ENCODE assay signal across 12 cellular contexts in the genomic region with DNA sequence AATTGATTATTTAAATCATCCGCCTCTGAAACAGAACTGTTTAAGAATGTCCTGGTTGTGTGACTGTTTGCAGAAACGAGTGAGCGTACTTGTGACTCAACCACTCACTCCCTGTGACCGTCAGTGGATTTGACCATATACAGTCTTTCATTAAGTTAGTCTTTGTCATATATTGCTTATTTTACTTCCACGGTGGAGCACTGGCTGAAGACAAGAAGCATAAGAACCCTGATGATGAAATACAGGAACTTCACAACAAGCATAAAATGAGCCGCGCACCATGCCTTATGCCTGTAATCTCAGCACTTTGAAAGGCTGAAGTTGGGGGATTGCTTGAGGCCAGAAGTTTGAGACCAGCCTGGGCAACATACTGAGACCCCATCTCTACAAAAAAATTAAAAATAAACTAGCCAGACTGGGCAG.
DNase-seq lines count a peak whose midpoint lies in the region; ATAC-seq and TF ChIP-seq lines count a peak whose summit lies in the region.
"Had no signal": no experiment of that assay in that cellular context is flagged by ENCODE, and none has a peak within 500 bp of the region (broad histone marks: within the 10 kb centered on the region; RNA-seq: fewer than 3 reads in every experiment).

No MANE protein-coding gene starts in this region.

- H3K27ac ChIP-seq in HL-60 (replicated peaks), result peak overlapping the region; percentile 57
- H3K27ac ChIP-seq in lower lobe of right lung, result no peak overlapping the region
- H3K27ac ChIP-seq: WERI-Rb-1 had no signal

- H3K4me1 ChIP-seq in adipocyte (ENCODE audit: control insufficient read depth, insufficient read depth, low read length) (peaks cover 27% of the 10 kb centered on the region), lower lobe of right lung (peaks cover 16% of the 10 kb centered on the region)

- H3K4me3 ChIP-seq in AG10803 (ENCODE audit: low read length) (no peak overlapping the region), HL-60 (replicated peaks; ENCODE audit: insufficient read depth, low read length) (no peak overlapping the region), adipocyte (ENCODE audit: low read length) (no peak overlapping the region), lower lobe of right lung (no peak overlapping the region)

- no peaks in the 10 kb centered on the region for H3K27me3 ChIP-seq in HL-60 (ENCODE audit: insufficient read depth, poor library complexity, severe bottlenecking)
- H3K27me3 ChIP-seq in adipocyte (replicated peaks; ENCODE audit: control insufficient read depth, insufficient read depth, low read length), result no peaks in the 10 kb centered on the region
- H3K27me3 ChIP-seq in lower lobe of right lung (ENCODE audit: low read depth), result no peaks in the 10 kb centered on the region

- TF ChIP-seq CTCF in AG10803 (conservative IDR thresholded peaks at IDR 0.05; ENCODE audit: low read length), result no peak
- TF ChIP-seq CTCF in HL-60 (IDR thresholded peaks at IDR 0.05; ENCODE audit: insufficient read depth, low read length), result no peak
- no peak for TF ChIP-seq CTCF in lower lobe of right lung (IDR thresholded peaks at IDR 0.05)

- DNase-seq in AG10803 (ENCODE audit: low read depth) (peak; percentile 29), HL-60 (ENCODE audit: low read depth in 1 of 2, low spot score in 1 of 2) (peak; percentile 71 to 78), adipocyte (ENCODE audit: low read depth) (peak; percentile 66), lower lobe of right lung (no peak), left ventricle myocardium superior (no peak), cerebellum (ENCODE audit: low spot score) (no peak), HT-29 (ENCODE audit: low spot score) (no peak)
- DNase-seq: left colon, NCI-H774, retina, WERI-Rb-1 had no signal

- H3K9me3 ChIP-seq in adipocyte (ENCODE audit: control insufficient read depth, low read length), result no peaks in the 10 kb centered on the region
- H3K9me3 ChIP-seq in lower lobe of right lung, result no peaks in the 10 kb centered on the region

- intact Hi-C loops in lower lobe of right lung (cut with DNase I) (no loop called here), left ventricle myocardium superior (cut with micrococcal nuclease) (no loop called here)

- ATAC-seq in lower lobe of right lung (peak; percentile 59 to 65), HG03457 (IDR thresholded peaks at IDR 0.05; ENCODE audit: unreplicated experiment) (no peak), left ventricle myocardium superior (no peak)
- ATAC-seq: left colon had no signal

- H3K9ac ChIP-seq in adipocyte (ENCODE audit: low read length), result no peak overlapping the region

- H3K36me3 ChIP-seq in adipocyte (ENCODE audit: control insufficient read depth, insufficient read depth, low read length, severe bottlenecking) (no peaks in the 10 kb centered on the region), lower lobe of right lung (no peaks in the 10 kb centered on the region)
- H3K36me3 ChIP-seq: WERI-Rb-1 had no signal

Comparison
In these comparisons a context has a peak if more than half of its experiments do, and no peak if none do; other contexts are left out.
1. DNase-seq: peak in AG10803 (single experiment), HL-60 (2 of 2) and adipocyte (single experiment); none in lower lobe of right lung (single experiment), left ventricle myocardium superior (single experiment), cerebellum (single experiment) and HT-29 (single experiment).
2. ATAC-seq: peak in lower lobe of right lung (2 of 2); none in HG03457 (single experiment) and left ventricle myocardium superior (single experiment).